Comparison of ENCODE assay signal across 8 cellular contexts in the genomic region with DNA sequence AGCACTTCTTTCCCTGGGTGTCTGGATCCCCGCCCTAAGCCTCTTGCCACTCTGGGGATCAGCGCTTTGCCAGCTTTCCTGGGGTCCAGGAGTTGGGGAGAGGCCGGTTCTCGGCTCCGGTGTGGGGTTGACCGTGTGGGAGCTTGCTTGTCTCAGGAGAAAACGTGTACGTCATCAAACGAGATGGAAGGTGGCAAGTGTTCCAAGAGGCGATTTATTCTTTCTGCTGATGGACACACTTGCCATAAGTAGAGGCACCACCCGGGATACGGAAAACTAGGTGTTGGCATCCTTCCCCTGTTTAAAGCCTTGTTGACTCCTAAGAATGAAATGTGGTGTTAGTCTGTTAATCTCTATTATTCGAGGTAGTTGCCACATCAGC.
DNase-seq lines count a peak whose midpoint lies in the region; ATAC-seq and FAIRE-seq lines count a peak whose summit lies in the region.

No MANE protein-coding gene starts in this region.

- H3K27me3 ChIP-seq in muscle layer of duodenum (ENCODE audit: low read depth, low read length) = no peaks in the 10 kb centered on the region

- DNase-seq in NCI-H510A treated with DMSO at 0.1 percent for 48 hours (lab: John Stamatoyannopoulos, UW) = peak; percentile 45
- DNase-seq in NCI-H510A (lab: John Stamatoyannopoulos, UW) = no peak
- DNase-seq in central memory CD8-positive, alpha-beta T cell (ENCODE audit: low spot score in 2 of 2) = no peak
- no peak for DNase-seq in NCI-H1930 (lab: John Stamatoyannopoulos, UW)
- DNase-seq in NCI-H2107 (lab: John Stamatoyannopoulos, UW) = no peak
- DNase-seq in urothelium cell line (ENCODE audit: low spot score) = no peak

- no peak for FAIRE-seq in urothelium cell line (lab: Jason Lieb, UNC)

- H3K9me3 ChIP-seq in KOPT-K1 (ENCODE audit: insufficient read depth, low read length, poor library complexity, severe bottlenecking) = no peaks in the 10 kb centered on the region
- no peaks in the 10 kb centered on the region for H3K9me3 ChIP-seq in muscle layer of duodenum (ENCODE audit: control insufficient read depth in 1 of 2, low read length in 2 of 2)

- H3K4me3 ChIP-seq in muscle layer of duodenum (ENCODE audit: low read depth in 1 of 2, low read length in 2 of 2) = peak overlapping the region; percentile 97 to 100

- H3K27ac Mint-ChIP-seq in central memory CD8-positive, alpha-beta T cell (ENCODE audit: low read depth) = peak overlapping the region; percentile 96

- H3K4me1 ChIP-seq in muscle layer of duodenum (ENCODE audit: control insufficient read depth in 1 of 2, insufficient read depth in 2 of 2, low read length in 2 of 2) = peaks cover 3 to 28% of the 10 kb centered on the region in 2 donors

- ATAC-seq in central memory CD8-positive, alpha-beta T cell (replicated peaks; ENCODE audit: extremely low read depth, poor library complexity, severe bottlenecking) = peak; percentile 10

- H3K4me1 Mint-ChIP-seq in central memory CD8-positive, alpha-beta T cell = peaks cover 43% of the 10 kb centered on the region

- H3K4me3 Mint-ChIP-seq in central memory CD8-positive, alpha-beta T cell = peak overlapping the region; percentile 88

- no peaks in the 10 kb centered on the region for H3K27me3 Mint-ChIP-seq in central memory CD8-positive, alpha-beta T cell

- H3K36me3 Mint-ChIP-seq in central memory CD8-positive, alpha-beta T cell (ENCODE audit: insufficient read depth) = peaks cover 44% of the 10 kb centered on the region

- H3K36me3 ChIP-seq in KOPT-K1 (ENCODE audit: insufficient read depth, low read length) = peaks cover 52% of the 10 kb centered on the region
- peaks cover 28% of the 10 kb centered on the region in 2 donors for H3K36me3 ChIP-seq in muscle layer of duodenum (ENCODE audit: control insufficient read depth in 1 of 2, insufficient read depth in 2 of 2, low read length in 2 of 2)

- H3K27ac ChIP-seq in KOPT-K1 (ENCODE audit: low read depth, low read length, poor library complexity, severe bottlenecking) = peak overlapping the region; percentile 86
- H3K27ac ChIP-seq in muscle layer of duodenum (ENCODE audit: low read length) = peak overlapping the region; percentile 99

- H3K9me3 Mint-ChIP-seq in central memory CD8-positive, alpha-beta T cell = no peaks in the 10 kb centered on the region
